Comparison of ENCODE assay signal across 14 cellular contexts in genomic region chr3:169334994-169335393, GRCh38.
"Had no signal": no experiment of that assay in that cellular context is flagged by ENCODE, and none has a peak within 500 bp of the region (broad histone marks: within the 10 kb centered on the region; RNA-seq: fewer than 3 reads in every experiment).

No MANE protein-coding gene starts in this region.

- ATAC-seq: left lobe of liver; sciatic nerve; stimulated activated naive CD8-positive, alpha-beta T cell treated with anti-CD3 and anti-CD28 coated beads, Interleukin-15, amount 100 ng/mL, for 72 hours; upper lobe of right lung; WTC11 had no signal

- DNase-seq: activated CD4-positive, alpha-beta memory T cell treated with anti-CD3 and anti-CD28 coated beads for 36 hours; activated CD4-positive, alpha-beta T cell treated with anti-CD3 and anti-CD28 coated beads for 4 hours; activated naive CD4-positive, alpha-beta T cell treated with Interleukin-2 at 50 U/mL for 16 hours; activated naive CD8-positive, alpha-beta T cell treated with anti-CD3 and anti-CD28 coated beads, Interleukin-2, amount 10 ng/mL, durations not matched to agents 7 days and 5 days; islet precursor cell; mammary epithelial cell; stimulated activated CD4-positive, alpha-beta T cell treated with anti-CD3 and anti-CD28 coated beads, Interleukin-4, amount 100 ng/mL, for 1 hour; stimulated activated naive CD8-positive, alpha-beta T cell treated with anti-CD3 and anti-CD28 coated beads, Interleukin-15, amount 100 ng/mL, for 72 hours; SW 1271; T-helper 2 cell; upper lobe of right lung had no signal
